ENCODE assay signal across 1 cellular context in the genomic region with DNA sequence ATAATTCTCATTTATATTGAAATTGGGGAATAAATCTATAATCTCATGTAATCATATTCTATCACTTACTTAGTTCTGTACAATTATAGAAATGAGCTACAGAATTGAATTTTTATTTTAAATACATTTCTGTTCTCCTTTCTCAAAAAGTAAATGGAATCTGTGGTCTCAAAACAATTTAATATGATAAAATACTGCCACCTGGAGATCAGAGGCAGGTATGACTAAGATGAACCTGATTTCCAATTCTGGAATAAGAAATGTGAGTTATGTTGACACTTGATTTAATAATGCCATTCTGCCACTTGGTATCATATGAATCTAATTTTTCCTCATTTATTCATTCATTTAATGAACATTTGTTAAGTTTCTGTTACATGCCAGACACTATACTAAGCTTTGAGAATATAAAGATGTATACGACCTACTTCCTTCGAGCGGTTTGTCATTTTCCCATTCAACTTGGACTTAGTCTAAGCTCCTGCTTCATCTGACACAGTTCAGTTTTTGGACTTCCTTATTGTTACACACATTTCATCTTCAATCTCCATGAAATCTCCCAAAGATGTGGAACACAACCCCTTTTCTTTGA.
TF ChIP-seq lines count a peak whose summit lies in the region.

No MANE protein-coding gene starts in this region.

TF ChIP-seq in IMR-90, 13 proteins besides CTCF, POLR2A, EP300 and RAD21:
- TF ChIP-seq CEBPB (IDR thresholded peaks at IDR 0.05; ENCODE audit: low read depth, low read length) (no peak), MXI1 (IDR thresholded peaks at IDR 0.05; ENCODE audit: borderline replicate concordance, low read depth, low read length) (no peak), MAFK (IDR thresholded peaks at IDR 0.05; ENCODE audit: low read depth, low read length) (no peak), SMC3 (IDR thresholded peaks at IDR 0.05; ENCODE audit: low read depth, low read length) (peak; percentile 73)
